ENCODE assay signal across 11 cellular contexts in the genomic region with DNA sequence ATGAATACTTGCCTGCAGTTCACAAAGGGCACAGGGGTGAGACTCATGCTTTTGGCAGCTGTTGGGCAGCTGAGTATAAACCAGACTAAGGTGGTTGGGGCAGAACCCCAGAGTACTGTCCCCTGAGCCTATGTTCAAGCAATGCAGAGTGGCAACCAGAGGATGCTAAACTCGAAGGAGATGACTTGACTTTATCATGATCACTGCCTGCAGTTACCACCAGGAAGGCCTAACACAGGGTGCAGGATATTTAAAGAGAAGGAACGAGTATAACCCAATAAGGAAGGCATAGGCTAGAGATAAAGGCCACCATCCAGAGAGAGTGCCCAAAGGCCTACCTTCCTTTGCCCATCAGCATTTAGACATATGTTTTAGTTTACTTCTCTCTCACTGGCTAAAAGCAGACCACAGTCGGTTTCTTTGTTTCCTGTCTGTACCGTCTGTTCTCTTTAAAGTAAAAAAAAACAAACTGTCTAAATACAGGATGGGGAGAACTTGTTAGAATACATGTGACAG.
A peak's percentile ranks its signal among the peaks of the same experiment; 100 is the strongest.
DNase-seq lines count a peak whose midpoint lies in the region; ATAC-seq and TF ChIP-seq lines count a peak whose summit lies in the region.
"Had no signal": no experiment of that assay in that cellular context is flagged by ENCODE, and none has a peak within 500 bp of the region (broad histone marks: within the 10 kb centered on the region; RNA-seq: fewer than 3 reads in every experiment).

No MANE protein-coding gene starts in this region.

- H2AFZ ChIP-seq in Loucy (ENCODE audit: low read length): no peak overlapping the region
- H2AFZ ChIP-seq: parathyroid adenoma had no signal

- WGBS in sigmoid colon, 2 donors: 38 to 71% methylated on average over 4 of the region's 4 CpGs

- H3K9me2 ChIP-seq in Loucy (replicated peaks; ENCODE audit: low read depth, low read length): no peaks in the 10 kb centered on the region

- no peaks in the 10 kb centered on the region for H3K36me3 Mint-ChIP-seq in central memory CD8-positive, alpha-beta T cell (ENCODE audit: insufficient read depth)

- peak overlapping the region; percentile 77 for H3K9ac ChIP-seq in Loucy (ENCODE audit: low read depth, low read length, poor library complexity, severe bottlenecking)
- H3K9ac ChIP-seq: parathyroid adenoma had no signal

- H3F3A ChIP-seq in Loucy (ENCODE audit: low read depth): peaks cover 12% of the 10 kb centered on the region

- peak; percentile 85 for ATAC-seq in central memory CD8-positive, alpha-beta T cell (replicated peaks; ENCODE audit: extremely low read depth, poor library complexity, severe bottlenecking)
- ATAC-seq in HG03280 (IDR thresholded peaks at IDR 0.05; ENCODE audit: unreplicated experiment) (no peak), HG02571 (IDR thresholded peaks at IDR 0.05; ENCODE audit: unreplicated experiment) (no peak)

- no peaks in the 10 kb centered on the region for H3K9me3 Mint-ChIP-seq in central memory CD8-positive, alpha-beta T cell

- no peaks in the 10 kb centered on the region for H3K79me2 ChIP-seq in Loucy (ENCODE audit: insufficient read depth, low read length)
- H3K79me2 ChIP-seq: parathyroid adenoma had no signal

- TF ChIP-seq EP300 in sigmoid colon (IDR thresholded peaks at IDR 0.05): no peak

- intact Hi-C loops in sigmoid colon (cut with DNase I): no loop called here

- H3K4me3 ChIP-seq in Loucy (ENCODE audit: low read length, poor library complexity, severe bottlenecking): peak overlapping the region; percentile 56
- H3K4me3 ChIP-seq in sigmoid colon: no peak overlapping the region
- H3K4me3 ChIP-seq: cardiac muscle cell had no signal

- TF ChIP-seq CTCF in Loucy (conservative IDR thresholded peaks at IDR 0.05; ENCODE audit: low read length) (no peak), sigmoid colon (IDR thresholded peaks at IDR 0.05) (no peak)

- peak overlapping the region; percentile 31 for H3K4me3 Mint-ChIP-seq in central memory CD8-positive, alpha-beta T cell

- H3K27me3 ChIP-seq in Loucy (ENCODE audit: insufficient read depth, low read length, poor library complexity, severe bottlenecking): no peaks in the 10 kb centered on the region
- H3K27me3 ChIP-seq in sigmoid colon: no peaks in the 10 kb centered on the region
- H3K27me3 ChIP-seq: cardiac muscle cell had no signal

- H3K4me1 ChIP-seq in Loucy (ENCODE audit: insufficient read depth, low read length, poor library complexity, severe bottlenecking) (peaks cover 37% of the 10 kb centered on the region), sigmoid colon (peaks cover 0 to 6% (median 0%) of the 10 kb centered on the region in 4 donors)
- H3K4me1 ChIP-seq: parathyroid adenoma had no signal

- H3K4me1 Mint-ChIP-seq in central memory CD8-positive, alpha-beta T cell: peaks cover 26% of the 10 kb centered on the region

- peak overlapping the region; percentile 84 for H3K4me2 ChIP-seq in Loucy (ENCODE audit: low read depth, low read length, poor library complexity, severe bottlenecking)

- peak overlapping the region; percentile 96 for H3K27ac Mint-ChIP-seq in central memory CD8-positive, alpha-beta T cell (ENCODE audit: low read depth)

- no peaks in the 10 kb centered on the region for H4K20me1 ChIP-seq in Loucy (ENCODE audit: insufficient read depth, low read length, poor library complexity, severe bottlenecking)

- no peak overlapping the region for H3K27ac ChIP-seq in sigmoid colon
- H3K27ac ChIP-seq: cardiac muscle cell, parathyroid adenoma had no signal

- no peaks in the 10 kb centered on the region for H3K36me3 ChIP-seq in Loucy (ENCODE audit: insufficient read depth, low read length)
- H3K36me3 ChIP-seq in sigmoid colon: no peaks in the 10 kb centered on the region
- H3K36me3 ChIP-seq: cardiac muscle cell had no signal

- peaks cover 6% of the 10 kb centered on the region for H3K27me3 Mint-ChIP-seq in central memory CD8-positive, alpha-beta T cell

- peak; percentile 15 for DNase-seq in stimulated activated CD4-positive, alpha-beta T cell treated with anti-CD3 and anti-CD28 coated beads, Interleukin-4, amount 100 ng/mL, for 24 hours
- DNase-seq in stimulated activated CD4-positive, alpha-beta T cell treated with anti-CD3 and anti-CD28 coated beads, Interleukin-4, amount 100 ng/mL, for 4 hours: no peak
- DNase-seq in central memory CD8-positive, alpha-beta T cell (ENCODE audit: low spot score in 2 of 2): no peak
- DNase-seq in globus pallidus (ENCODE audit: low spot score) (no peak), sigmoid colon (no peak)
- DNase-seq: NCI-H774 had no signal

- H3K9me3 ChIP-seq in Loucy (ENCODE audit: insufficient read depth, low read depth, low read length) (no peaks in the 10 kb centered on the region), sigmoid colon (no peaks in the 10 kb centered on the region)

- no peak for TF ChIP-seq POLR2A in sigmoid colon (IDR thresholded peaks at IDR 0.05)
